ENCODE assay signal across 1 cellular context in genomic region chrX:1539146-1539545, GRCh38. TPM values are rescaled to one million over a fixed set of nuclear protein-coding genes. Genes with fewer than 3 reads are reported as not detected.
"Had no signal": no experiment of that assay in that cellular context is flagged by ENCODE, and none has a peak within 500 bp of the region (broad histone marks: within the 10 kb centered on the region; RNA-seq: fewer than 3 reads in every experiment).

No MANE protein-coding gene starts in this region.

RNA-seq across cellular contexts. Expression of gene P2RY8, which starts 2.2 kb away (rescaled TPM):
- total RNA-seq: osteoblast had no signal
